ENCODE assay signal across 1 cellular context in the genomic region with DNA sequence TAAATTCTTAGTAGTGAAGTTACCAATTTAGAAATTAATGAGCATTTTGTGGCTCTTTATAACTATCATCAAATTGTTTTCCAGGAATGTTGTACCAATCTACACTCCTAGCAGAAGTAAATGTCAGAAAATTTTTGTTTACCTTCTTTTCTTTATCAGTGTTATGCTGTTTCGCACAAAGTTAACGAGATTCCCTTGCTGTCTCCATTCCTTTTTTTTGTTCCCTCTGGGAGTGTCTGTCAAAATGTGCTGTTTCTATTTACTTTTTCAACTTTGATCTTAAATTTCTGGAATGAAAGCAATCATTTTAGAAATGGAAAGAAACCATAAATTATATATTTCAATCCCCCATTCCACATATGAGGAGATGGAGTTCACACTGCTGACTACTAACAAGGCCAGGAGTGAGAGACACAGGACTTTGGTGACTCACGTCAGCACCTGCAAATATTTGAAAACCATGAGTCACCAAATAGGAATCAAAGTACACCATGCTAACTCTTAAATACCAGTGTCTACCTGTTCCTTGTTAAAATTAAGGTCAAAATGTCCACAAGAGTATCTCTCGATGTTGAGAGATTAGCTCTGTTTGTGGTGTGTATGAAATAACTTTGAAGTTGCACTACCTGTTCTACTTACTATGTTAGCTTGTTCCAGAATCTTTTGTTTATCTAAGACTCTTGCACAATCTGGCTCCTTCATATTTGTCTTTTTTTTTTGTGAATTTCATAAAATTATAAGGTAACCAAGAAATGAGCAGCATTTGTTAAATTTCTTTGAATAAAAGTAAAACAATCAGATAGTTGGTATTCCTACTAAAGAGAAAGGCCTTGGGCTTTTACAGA.
TF ChIP-seq lines count a peak whose summit lies in the region.

No MANE protein-coding gene starts in this region.

TF ChIP-seq in HepG2, 621 proteins besides CTCF, POLR2A, EP300 and RAD21 (continued from another document and continues in another):
- TF ChIP-seq, protein P1, sequence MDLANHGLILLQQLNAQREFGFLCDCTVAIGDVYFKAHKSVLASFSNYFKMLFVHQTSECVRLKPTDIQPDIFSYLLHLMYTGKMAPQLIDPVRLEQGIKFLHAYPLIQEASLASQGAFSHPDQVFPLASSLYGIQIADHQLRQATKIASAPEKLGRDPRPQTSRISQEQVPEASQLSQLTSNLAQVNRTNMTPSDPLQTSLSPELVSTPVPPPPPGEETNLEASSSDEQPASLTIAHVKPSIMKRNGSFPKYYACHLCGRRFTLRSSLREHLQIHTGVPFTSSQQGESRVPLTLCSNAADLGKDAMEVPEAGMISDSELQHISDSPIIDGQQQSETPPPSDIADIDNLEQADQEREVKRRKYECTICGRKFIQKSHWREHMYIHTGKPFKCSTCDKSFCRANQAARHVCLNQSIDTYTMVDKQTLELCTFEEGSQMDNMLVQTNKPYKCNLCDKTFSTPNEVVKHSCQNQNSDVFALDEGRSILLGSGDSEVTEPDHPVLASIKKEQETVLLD (CRISPR knock-in tag; IDR thresholded peaks at IDR 0.05; ENCODE audit: low read depth) = no peak
- TF ChIP-seq ZKSCAN5 (CRISPR knock-in tag; IDR thresholded peaks at IDR 0.05) (no peak), ATF1 (CRISPR knock-in tag; IDR thresholded peaks at IDR 0.05) (peak; percentile 79), ZBTB1 (CRISPR knock-in tag; IDR thresholded peaks at IDR 0.05; ENCODE audit: borderline replicate concordance) (no peak), TCF12 (IDR thresholded peaks at IDR 0.05) (no peak), TCF12 (CRISPR knock-in tag; IDR thresholded peaks at IDR 0.05) (peak; percentile 74; the same call in 1 of the 2 replicates), DNMT1 (CRISPR knock-in tag; IDR thresholded peaks at IDR 0.05) (no peak), ZNF225 (CRISPR knock-in tag; IDR thresholded peaks at IDR 0.05) (no peak), ZNF431 (CRISPR knock-in tag; IDR thresholded peaks at IDR 0.05; ENCODE audit: borderline replicate concordance, low read depth) (no peak; the same call in 1 of the 2 replicates), ZSCAN30 (CRISPR knock-in tag; IDR thresholded peaks at IDR 0.05) (no peak), NFYB (CRISPR knock-in tag; IDR thresholded peaks at IDR 0.05) (no peak), TBP (CRISPR knock-in tag; IDR thresholded peaks at IDR 0.05) (no peak), ARNT2 (CRISPR knock-in tag; IDR thresholded peaks at IDR 0.05; ENCODE audit: low read depth) (peak; percentile 60; the same call in 1 of the 2 replicates), HHEX (CRISPR knock-in tag; IDR thresholded peaks at IDR 0.05) (peak; percentile 53), CHD4 (IDR thresholded peaks at IDR 0.05; ENCODE audit: borderline replicate concordance, low read length) (peak; percentile 70; the same call in 1 of the 2 replicates), ZNF7 (CRISPR knock-in tag; IDR thresholded peaks at IDR 0.05) (no peak), ZNF382 (CRISPR knock-in tag; IDR thresholded peaks at IDR 0.05; ENCODE audit: borderline replicate concordance) (no peak), ZNF496 (CRISPR knock-in tag; IDR thresholded peaks at IDR 0.05; ENCODE audit: insufficient replicate concordance) (no peak), ZNF883 (CRISPR knock-in tag; IDR thresholded peaks at IDR 0.05; ENCODE audit: not compliant biosample characterization) (no peak), JUND (CRISPR knock-in tag; IDR thresholded peaks at IDR 0.05) (peak; percentile 100), ZNF263 (CRISPR knock-in tag; IDR thresholded peaks at IDR 0.05) (no peak), NBN (conservative IDR thresholded peaks at IDR 0.05) (no peak), ZNF782 (CRISPR knock-in tag; IDR thresholded peaks at IDR 0.05; ENCODE audit: borderline replicate concordance) (no peak), TARDBP (CRISPR knock-in tag; IDR thresholded peaks at IDR 0.05) (peak; percentile 92), NFRKB (IDR thresholded peaks at IDR 0.05) (no peak), ZNF572 (CRISPR knock-in tag; IDR thresholded peaks at IDR 0.05) (no peak), AGO1 (IDR thresholded peaks at IDR 0.05; ENCODE audit: low read depth, low read length, poor library complexity, severe bottlenecking) (no peak), KLF9 (CRISPR knock-in tag; IDR thresholded peaks at IDR 0.05; ENCODE audit: low read depth) (0 out of 2 replicates have a peak, but pooled peaks have one; percentile 40), ZSCAN12 (CRISPR knock-in tag; IDR thresholded peaks at IDR 0.05) (no peak; the same call in 1 of the 2 replicates), EED (CRISPR knock-in tag; IDR thresholded peaks at IDR 0.05) (no peak), ZNF589 (CRISPR knock-in tag; conservative IDR thresholded peaks at IDR 0.05) (no peak), ZNF343 (CRISPR knock-in tag; IDR thresholded peaks at IDR 0.05) (no peak), SALL1 (CRISPR knock-in tag; IDR thresholded peaks at IDR 0.05) (peak; percentile 88; the same call in 1 of the 2 replicates), TRIM24 (CRISPR knock-in tag; IDR thresholded peaks at IDR 0.05) (no peak), ZNF432 (CRISPR knock-in tag; IDR thresholded peaks at IDR 0.05; ENCODE audit: borderline replicate concordance) (no peak), ZNF577 (CRISPR knock-in tag; IDR thresholded peaks at IDR 0.05; ENCODE audit: borderline replicate concordance, low read depth) (no peak)
- TF ChIP-seq, protein P2, sequence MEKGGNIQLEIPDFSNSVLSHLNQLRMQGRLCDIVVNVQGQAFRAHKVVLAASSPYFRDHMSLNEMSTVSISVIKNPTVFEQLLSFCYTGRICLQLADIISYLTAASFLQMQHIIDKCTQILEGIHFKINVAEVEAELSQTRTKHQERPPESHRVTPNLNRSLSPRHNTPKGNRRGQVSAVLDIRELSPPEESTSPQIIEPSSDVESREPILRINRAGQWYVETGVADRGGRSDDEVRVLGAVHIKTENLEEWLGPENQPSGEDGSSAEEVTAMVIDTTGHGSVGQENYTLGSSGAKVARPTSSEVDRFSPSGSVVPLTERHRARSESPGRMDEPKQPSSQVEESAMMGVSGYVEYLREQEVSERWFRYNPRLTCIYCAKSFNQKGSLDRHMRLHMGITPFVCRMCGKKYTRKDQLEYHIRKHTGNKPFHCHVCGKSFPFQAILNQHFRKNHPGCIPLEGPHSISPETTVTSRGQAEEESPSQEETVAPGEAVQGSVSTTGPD (CRISPR knock-in tag; IDR thresholded peaks at IDR 0.05) = peak; percentile 65; the same call in 1 of the 2 replicates
- TF ChIP-seq, protein P3, sequence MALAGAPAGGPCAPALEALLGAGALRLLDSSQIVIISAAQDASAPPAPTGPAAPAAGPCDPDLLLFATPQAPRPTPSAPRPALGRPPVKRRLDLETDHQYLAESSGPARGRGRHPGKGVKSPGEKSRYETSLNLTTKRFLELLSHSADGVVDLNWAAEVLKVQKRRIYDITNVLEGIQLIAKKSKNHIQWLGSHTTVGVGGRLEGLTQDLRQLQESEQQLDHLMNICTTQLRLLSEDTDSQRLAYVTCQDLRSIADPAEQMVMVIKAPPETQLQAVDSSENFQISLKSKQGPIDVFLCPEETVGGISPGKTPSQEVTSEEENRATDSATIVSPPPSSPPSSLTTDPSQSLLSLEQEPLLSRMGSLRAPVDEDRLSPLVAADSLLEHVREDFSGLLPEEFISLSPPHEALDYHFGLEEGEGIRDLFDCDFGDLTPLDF (CRISPR knock-in tag; IDR thresholded peaks at IDR 0.05) = no peak
- TF ChIP-seq, protein P4, sequence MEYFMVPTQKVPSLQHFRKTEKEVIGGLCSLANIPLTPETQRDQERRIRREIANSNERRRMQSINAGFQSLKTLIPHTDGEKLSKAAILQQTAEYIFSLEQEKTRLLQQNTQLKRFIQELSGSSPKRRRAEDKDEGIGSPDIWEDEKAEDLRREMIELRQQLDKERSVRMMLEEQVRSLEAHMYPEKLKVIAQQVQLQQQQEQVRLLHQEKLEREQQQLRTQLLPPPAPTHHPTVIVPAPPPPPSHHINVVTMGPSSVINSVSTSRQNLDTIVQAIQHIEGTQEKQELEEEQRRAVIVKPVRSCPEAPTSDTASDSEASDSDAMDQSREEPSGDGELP (IDR thresholded peaks at IDR 0.05; ENCODE audit: borderline replicate concordance, low read depth) = peak; percentile 44; the same call in 1 of the 2 replicates
- TF ChIP-seq, protein P5, sequence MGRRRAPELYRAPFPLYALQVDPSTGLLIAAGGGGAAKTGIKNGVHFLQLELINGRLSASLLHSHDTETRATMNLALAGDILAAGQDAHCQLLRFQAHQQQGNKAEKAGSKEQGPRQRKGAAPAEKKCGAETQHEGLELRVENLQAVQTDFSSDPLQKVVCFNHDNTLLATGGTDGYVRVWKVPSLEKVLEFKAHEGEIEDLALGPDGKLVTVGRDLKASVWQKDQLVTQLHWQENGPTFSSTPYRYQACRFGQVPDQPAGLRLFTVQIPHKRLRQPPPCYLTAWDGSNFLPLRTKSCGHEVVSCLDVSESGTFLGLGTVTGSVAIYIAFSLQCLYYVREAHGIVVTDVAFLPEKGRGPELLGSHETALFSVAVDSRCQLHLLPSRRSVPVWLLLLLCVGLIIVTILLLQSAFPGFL (CRISPR knock-in tag; IDR thresholded peaks at IDR 0.05) = no peak
- TF ChIP-seq, protein P6, sequence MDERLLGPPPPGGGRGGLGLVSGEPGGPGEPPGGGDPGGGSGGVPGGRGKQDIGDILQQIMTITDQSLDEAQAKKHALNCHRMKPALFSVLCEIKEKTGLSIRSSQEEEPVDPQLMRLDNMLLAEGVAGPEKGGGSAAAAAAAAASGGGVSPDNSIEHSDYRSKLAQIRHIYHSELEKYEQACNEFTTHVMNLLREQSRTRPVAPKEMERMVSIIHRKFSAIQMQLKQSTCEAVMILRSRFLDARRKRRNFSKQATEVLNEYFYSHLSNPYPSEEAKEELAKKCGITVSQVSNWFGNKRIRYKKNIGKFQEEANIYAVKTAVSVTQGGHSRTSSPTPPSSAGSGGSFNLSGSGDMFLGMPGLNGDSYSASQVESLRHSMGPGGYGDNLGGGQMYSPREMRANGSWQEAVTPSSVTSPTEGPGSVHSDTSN (CRISPR knock-in tag; IDR thresholded peaks at IDR 0.05) = no peak
- TF ChIP-seq, protein P7, sequence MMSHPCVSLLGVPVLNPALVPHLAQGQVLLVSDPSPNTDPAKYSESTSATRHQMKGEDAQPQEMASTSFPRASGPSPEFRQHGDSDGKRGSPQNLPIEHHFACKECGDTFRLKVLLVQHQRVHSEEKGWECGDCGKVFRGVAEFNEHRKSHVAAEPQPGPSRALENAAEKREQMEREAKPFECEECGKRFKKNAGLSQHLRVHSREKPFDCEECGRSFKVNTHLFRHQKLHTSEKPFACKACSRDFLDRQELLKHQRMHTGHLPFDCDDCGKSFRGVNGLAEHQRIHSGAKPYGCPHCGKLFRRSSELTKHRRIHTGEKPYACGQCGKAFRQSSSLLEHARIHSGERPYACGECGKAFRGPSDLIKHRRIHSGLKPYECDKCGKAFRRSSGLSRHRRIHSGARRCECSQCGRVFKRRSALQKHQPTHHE (CRISPR knock-in tag; IDR thresholded peaks at IDR 0.05; ENCODE audit: borderline replicate concordance) = no peak
- TF ChIP-seq, protein P8, sequence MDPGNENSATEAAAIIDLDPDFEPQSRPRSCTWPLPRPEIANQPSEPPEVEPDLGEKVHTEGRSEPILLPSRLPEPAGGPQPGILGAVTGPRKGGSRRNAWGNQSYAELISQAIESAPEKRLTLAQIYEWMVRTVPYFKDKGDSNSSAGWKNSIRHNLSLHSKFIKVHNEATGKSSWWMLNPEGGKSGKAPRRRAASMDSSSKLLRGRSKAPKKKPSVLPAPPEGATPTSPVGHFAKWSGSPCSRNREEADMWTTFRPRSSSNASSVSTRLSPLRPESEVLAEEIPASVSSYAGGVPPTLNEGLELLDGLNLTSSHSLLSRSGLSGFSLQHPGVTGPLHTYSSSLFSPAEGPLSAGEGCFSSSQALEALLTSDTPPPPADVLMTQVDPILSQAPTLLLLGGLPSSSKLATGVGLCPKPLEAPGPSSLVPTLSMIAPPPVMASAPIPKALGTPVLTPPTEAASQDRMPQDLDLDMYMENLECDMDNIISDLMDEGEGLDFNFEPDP (CRISPR knock-in tag; conservative IDR thresholded peaks at IDR 0.05) = no peak
- TF ChIP-seq, protein P9, sequence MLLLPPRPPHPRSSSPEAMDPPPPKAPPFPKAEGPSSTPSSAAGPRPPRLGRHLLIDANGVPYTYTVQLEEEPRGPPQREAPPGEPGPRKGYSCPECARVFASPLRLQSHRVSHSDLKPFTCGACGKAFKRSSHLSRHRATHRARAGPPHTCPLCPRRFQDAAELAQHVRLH (CRISPR knock-in tag; IDR thresholded peaks at IDR 0.05; ENCODE audit: borderline replicate concordance, low read depth) = no peak; the same call in 1 of the 2 replicates
- TF ChIP-seq, protein P10, sequence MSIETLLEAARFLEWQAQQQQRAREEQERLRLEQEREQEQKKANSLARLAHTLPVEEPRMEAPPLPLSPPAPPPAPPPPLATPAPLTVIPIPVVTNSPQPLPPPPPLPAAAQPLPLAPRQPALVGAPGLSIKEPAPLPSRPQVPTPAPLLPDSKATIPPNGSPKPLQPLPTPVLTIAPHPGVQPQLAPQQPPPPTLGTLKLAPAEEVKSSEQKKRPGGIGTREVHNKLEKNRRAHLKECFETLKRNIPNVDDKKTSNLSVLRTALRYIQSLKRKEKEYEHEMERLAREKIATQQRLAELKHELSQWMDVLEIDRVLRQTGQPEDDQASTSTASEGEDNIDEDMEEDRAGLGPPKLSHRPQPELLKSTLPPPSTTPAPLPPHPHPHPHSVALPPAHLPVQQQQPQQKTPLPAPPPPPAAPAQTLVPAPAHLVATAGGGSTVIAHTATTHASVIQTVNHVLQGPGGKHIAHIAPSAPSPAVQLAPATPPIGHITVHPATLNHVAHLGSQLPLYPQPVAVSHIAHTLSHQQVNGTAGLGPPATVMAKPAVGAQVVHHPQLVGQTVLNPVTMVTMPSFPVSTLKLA (IDR thresholded peaks at IDR 0.05) = no peak
- TF ChIP-seq, protein P11, sequence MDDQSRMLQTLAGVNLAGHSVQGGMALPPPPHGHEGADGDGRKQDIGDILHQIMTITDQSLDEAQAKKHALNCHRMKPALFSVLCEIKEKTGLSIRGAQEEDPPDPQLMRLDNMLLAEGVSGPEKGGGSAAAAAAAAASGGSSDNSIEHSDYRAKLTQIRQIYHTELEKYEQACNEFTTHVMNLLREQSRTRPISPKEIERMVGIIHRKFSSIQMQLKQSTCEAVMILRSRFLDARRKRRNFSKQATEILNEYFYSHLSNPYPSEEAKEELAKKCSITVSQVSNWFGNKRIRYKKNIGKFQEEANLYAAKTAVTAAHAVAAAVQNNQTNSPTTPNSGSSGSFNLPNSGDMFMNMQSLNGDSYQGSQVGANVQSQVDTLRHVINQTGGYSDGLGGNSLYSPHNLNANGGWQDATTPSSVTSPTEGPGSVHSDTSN (CRISPR knock-in tag; IDR thresholded peaks at IDR 0.05; ENCODE audit: borderline replicate concordance) = no peak
- TF ChIP-seq, protein P12, sequence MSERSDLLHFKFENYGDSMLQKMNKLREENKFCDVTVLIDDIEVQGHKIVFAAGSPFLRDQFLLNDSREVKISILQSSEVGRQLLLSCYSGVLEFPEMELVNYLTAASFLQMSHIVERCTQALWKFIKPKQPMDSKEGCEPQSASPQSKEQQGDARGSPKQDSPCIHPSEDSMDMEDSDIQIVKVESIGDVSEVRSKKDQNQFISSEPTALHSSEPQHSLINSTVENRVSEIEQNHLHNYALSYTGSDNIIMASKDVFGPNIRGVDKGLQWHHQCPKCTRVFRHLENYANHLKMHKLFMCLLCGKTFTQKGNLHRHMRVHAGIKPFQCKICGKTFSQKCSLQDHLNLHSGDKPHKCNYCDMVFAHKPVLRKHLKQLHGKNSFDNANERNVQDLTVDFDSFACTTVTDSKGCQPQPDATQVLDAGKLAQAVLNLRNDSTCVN (CRISPR knock-in tag; IDR thresholded peaks at IDR 0.05; ENCODE audit: borderline replicate concordance) = no peak
